ENCODE assay signal across 1 cellular context in the genomic region with DNA sequence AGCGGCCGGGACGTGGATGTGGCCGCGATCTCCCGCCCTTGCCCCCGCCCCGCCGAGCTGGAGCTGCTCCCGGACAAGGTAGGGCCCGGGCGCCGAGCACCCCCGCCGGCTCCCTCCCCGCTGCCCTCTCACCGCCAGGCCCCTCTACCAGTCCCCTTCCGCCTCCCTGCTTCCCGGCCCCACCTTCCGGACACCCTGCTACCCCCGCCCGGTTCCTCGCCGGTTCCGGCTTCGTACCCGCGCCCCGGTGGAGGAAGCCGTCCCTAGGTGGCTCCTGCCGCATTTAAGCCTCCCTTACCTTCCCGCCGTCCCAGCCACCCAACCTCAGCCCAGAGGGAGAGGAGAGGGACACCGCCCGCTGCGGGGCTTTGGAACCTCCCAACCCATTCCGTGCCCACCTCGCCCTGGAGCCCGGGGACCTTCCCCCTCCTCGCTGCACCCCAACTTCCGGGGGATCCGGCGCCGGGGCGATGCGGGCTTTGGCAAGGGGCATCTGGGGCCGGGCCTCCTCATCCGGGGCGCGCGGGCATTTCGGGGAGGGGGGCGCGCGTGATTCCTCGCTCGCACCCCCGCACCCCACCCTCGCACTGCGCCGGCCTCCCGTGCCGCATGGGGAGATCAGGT.
TF ChIP-seq lines count a peak whose summit lies in the region.

No MANE protein-coding gene starts in this region.

TF ChIP-seq in K562, 482 proteins besides CTCF, POLR2A, EP300 and RAD21 (continued from another document):
- TF ChIP-seq, protein P1, sequence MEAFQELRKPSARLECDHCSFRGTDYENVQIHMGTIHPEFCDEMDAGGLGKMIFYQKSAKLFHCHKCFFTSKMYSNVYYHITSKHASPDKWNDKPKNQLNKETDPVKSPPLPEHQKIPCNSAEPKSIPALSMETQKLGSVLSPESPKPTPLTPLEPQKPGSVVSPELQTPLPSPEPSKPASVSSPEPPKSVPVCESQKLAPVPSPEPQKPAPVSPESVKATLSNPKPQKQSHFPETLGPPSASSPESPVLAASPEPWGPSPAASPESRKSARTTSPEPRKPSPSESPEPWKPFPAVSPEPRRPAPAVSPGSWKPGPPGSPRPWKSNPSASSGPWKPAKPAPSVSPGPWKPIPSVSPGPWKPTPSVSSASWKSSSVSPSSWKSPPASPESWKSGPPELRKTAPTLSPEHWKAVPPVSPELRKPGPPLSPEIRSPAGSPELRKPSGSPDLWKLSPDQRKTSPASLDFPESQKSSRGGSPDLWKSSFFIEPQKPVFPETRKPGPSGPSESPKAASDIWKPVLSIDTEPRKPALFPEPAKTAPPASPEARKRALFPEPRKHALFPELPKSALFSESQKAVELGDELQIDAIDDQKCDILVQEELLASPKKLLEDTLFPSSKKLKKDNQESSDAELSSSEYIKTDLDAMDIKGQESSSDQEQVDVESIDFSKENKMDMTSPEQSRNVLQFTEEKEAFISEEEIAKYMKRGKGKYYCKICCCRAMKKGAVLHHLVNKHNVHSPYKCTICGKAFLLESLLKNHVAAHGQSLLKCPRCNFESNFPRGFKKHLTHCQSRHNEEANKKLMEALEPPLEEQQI (IDR thresholded peaks at IDR 0.05) = no peak
- TF ChIP-seq POLR2G (IDR thresholded peaks at IDR 0.05; ENCODE audit: low read depth, low read length) (no peak; the same call in 1 of the 2 replicates), SUPT5H (IDR thresholded peaks at IDR 0.05) (0 out of 2 replicates have a peak, but pooled peaks have one; percentile 12), BDP1 (IDR thresholded peaks at IDR 0.05; ENCODE audit: insufficient read depth, insufficient read length) (no peak), CCNT2 (IDR thresholded peaks at IDR 0.05; ENCODE audit: borderline replicate concordance, extremely low read depth, insufficient read length, low read depth, low read length) (peak; percentile 11), ZNF239 (CRISPR knock-in tag; IDR thresholded peaks at IDR 0.05) (no peak), BCL6 (CRISPR knock-in tag; IDR thresholded peaks at IDR 0.05) (no peak), ETV1 (tag; conservative IDR thresholded peaks at IDR 0.05; ENCODE audit: low read depth) (peak; percentile 41; the same call in 1 of the 2 replicates), CBFB (CRISPR knock-in tag; IDR thresholded peaks at IDR 0.05) (no peak), RBFOX2 (IDR thresholded peaks at IDR 0.05; ENCODE audit: low read depth, low read length) (peak; percentile 56), NFE2L1 (tag; IDR thresholded peaks at IDR 0.05; ENCODE audit: borderline replicate concordance, low read depth) (no peak), HNRNPL (IDR thresholded peaks at IDR 0.05; ENCODE audit: low read depth, low read length) (peak; percentile 83), MTA3 (IDR thresholded peaks at IDR 0.05; ENCODE audit: borderline replicate concordance) (peak; percentile 45; the same call in 1 of the 2 replicates), CTBP1 (IDR thresholded peaks at IDR 0.05; ENCODE audit: borderline replicate concordance) (0 out of 2 replicates have a peak, but pooled peaks have one; percentile 35), ARID1B (IDR thresholded peaks at IDR 0.05) (no peak), CXXC5 (CRISPR knock-in tag; IDR thresholded peaks at IDR 0.05) (peak; percentile 22; the same call in 1 of the 2 replicates), FIP1L1 (IDR thresholded peaks at IDR 0.05; ENCODE audit: low read depth, low read length, poor library complexity, severe bottlenecking) (peak; percentile 29), HDAC1 (IDR thresholded peaks at IDR 0.05) (peak in 1 of 2 experiments; percentile 63; a peak in 2 of 4 replicates), ZBTB7A (IDR thresholded peaks at IDR 0.05; ENCODE audit: borderline replicate concordance, control insufficient read depth, low read depth, low read length) (peak; percentile 24; the same call in 1 of the 2 replicates)
- TF ChIP-seq, protein P2, sequence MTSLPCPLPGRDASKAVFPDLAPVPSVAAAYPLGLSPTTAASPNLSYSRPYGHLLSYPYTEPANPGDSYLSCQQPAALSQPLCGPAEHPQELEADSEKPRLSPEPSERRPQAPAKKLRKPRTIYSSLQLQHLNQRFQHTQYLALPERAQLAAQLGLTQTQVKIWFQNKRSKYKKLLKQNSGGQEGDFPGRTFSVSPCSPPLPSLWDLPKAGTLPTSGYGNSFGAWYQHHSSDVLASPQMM (CRISPR knock-in tag; IDR thresholded peaks at IDR 0.05) = no peak
- TF ChIP-seq, protein P3, sequence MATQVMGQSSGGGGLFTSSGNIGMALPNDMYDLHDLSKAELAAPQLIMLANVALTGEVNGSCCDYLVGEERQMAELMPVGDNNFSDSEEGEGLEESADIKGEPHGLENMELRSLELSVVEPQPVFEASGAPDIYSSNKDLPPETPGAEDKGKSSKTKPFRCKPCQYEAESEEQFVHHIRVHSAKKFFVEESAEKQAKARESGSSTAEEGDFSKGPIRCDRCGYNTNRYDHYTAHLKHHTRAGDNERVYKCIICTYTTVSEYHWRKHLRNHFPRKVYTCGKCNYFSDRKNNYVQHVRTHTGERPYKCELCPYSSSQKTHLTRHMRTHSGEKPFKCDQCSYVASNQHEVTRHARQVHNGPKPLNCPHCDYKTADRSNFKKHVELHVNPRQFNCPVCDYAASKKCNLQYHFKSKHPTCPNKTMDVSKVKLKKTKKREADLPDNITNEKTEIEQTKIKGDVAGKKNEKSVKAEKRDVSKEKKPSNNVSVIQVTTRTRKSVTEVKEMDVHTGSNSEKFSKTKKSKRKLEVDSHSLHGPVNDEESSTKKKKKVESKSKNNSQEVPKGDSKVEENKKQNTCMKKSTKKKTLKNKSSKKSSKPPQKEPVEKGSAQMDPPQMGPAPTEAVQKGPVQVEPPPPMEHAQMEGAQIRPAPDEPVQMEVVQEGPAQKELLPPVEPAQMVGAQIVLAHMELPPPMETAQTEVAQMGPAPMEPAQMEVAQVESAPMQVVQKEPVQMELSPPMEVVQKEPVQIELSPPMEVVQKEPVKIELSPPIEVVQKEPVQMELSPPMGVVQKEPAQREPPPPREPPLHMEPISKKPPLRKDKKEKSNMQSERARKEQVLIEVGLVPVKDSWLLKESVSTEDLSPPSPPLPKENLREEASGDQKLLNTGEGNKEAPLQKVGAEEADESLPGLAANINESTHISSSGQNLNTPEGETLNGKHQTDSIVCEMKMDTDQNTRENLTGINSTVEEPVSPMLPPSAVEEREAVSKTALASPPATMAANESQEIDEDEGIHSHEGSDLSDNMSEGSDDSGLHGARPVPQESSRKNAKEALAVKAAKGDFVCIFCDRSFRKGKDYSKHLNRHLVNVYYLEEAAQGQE (CRISPR knock-in tag; IDR thresholded peaks at IDR 0.05; ENCODE audit: low read depth) = 0 out of 2 replicates have a peak, but pooled peaks have one; percentile 30
- TF ChIP-seq, protein P4, sequence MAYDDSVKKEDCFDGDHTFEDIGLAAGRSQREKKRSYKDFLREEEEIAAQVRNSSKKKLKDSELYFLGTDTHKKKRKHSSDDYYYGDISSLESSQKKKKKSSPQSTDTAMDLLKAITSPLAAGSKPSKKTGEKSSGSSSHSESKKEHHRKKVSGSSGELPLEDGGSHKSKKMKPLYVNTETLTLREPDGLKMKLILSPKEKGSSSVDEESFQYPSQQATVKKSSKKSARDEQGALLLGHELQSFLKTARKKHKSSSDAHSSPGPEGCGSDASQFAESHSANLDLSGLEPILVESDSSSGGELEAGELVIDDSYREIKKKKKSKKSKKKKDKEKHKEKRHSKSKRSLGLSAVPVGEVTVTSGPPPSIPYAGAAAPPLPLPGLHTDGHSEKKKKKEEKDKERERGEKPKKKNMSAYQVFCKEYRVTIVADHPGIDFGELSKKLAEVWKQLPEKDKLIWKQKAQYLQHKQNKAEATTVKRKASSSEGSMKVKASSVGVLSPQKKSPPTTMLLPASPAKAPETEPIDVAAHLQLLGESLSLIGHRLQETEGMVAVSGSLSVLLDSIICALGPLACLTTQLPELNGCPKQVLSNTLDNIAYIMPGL (CRISPR knock-in tag; IDR thresholded peaks at IDR 0.05) = peak; percentile 81; the same call in 1 of the 2 replicates
- TF ChIP-seq, protein P5, sequence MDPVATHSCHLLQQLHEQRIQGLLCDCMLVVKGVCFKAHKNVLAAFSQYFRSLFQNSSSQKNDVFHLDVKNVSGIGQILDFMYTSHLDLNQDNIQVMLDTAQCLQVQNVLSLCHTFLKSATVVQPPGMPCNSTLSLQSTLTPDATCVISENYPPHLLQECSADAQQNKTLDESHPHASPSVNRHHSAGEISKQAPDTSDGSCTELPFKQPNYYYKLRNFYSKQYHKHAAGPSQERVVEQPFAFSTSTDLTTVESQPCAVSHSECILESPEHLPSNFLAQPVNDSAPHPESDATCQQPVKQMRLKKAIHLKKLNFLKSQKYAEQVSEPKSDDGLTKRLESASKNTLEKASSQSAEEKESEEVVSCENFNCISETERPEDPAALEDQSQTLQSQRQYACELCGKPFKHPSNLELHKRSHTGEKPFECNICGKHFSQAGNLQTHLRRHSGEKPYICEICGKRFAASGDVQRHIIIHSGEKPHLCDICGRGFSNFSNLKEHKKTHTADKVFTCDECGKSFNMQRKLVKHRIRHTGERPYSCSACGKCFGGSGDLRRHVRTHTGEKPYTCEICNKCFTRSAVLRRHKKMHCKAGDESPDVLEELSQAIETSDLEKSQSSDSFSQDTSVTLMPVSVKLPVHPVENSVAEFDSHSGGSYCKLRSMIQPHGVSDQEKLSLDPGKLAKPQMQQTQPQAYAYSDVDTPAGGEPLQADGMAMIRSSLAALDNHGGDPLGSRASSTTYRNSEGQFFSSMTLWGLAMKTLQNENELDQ (CRISPR knock-in tag; IDR thresholded peaks at IDR 0.05; ENCODE audit: borderline replicate concordance) = 0 out of 2 replicates have a peak, but pooled peaks have one; percentile 49
- TF ChIP-seq, protein P6, sequence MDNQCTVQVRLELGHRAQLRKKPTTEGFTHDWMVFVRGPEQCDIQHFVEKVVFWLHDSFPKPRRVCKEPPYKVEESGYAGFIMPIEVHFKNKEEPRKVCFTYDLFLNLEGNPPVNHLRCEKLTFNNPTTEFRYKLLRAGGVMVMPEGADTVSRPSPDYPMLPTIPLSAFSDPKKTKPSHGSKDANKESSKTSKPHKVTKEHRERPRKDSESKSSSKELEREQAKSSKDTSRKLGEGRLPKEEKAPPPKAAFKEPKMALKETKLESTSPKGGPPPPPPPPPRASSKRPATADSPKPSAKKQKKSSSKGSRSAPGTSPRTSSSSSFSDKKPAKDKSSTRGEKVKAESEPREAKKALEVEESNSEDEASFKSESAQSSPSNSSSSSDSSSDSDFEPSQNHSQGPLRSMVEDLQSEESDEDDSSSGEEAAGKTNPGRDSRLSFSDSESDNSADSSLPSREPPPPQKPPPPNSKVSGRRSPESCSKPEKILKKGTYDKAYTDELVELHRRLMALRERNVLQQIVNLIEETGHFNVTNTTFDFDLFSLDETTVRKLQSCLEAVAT (IDR thresholded peaks at IDR 0.05) = peak; percentile 27 to 48; a peak in 1 of 4 replicates
- TF ChIP-seq, protein P7, sequence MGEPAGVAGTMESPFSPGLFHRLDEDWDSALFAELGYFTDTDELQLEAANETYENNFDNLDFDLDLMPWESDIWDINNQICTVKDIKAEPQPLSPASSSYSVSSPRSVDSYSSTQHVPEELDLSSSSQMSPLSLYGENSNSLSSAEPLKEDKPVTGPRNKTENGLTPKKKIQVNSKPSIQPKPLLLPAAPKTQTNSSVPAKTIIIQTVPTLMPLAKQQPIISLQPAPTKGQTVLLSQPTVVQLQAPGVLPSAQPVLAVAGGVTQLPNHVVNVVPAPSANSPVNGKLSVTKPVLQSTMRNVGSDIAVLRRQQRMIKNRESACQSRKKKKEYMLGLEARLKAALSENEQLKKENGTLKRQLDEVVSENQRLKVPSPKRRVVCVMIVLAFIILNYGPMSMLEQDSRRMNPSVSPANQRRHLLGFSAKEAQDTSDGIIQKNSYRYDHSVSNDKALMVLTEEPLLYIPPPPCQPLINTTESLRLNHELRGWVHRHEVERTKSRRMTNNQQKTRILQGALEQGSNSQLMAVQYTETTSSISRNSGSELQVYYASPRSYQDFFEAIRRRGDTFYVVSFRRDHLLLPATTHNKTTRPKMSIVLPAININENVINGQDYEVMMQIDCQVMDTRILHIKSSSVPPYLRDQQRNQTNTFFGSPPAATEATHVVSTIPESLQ (CRISPR knock-in tag; IDR thresholded peaks at IDR 0.05) = no peak
- TF ChIP-seq, protein P8, sequence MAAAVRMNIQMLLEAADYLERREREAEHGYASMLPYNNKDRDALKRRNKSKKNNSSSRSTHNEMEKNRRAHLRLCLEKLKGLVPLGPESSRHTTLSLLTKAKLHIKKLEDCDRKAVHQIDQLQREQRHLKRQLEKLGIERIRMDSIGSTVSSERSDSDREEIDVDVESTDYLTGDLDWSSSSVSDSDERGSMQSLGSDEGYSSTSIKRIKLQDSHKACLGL (CRISPR knock-in tag; IDR thresholded peaks at IDR 0.05; ENCODE audit: borderline replicate concordance, poor library complexity, severe bottlenecking) = no peak
